Comparison of ENCODE assay signal across 10 cellular contexts in the genomic region with DNA sequence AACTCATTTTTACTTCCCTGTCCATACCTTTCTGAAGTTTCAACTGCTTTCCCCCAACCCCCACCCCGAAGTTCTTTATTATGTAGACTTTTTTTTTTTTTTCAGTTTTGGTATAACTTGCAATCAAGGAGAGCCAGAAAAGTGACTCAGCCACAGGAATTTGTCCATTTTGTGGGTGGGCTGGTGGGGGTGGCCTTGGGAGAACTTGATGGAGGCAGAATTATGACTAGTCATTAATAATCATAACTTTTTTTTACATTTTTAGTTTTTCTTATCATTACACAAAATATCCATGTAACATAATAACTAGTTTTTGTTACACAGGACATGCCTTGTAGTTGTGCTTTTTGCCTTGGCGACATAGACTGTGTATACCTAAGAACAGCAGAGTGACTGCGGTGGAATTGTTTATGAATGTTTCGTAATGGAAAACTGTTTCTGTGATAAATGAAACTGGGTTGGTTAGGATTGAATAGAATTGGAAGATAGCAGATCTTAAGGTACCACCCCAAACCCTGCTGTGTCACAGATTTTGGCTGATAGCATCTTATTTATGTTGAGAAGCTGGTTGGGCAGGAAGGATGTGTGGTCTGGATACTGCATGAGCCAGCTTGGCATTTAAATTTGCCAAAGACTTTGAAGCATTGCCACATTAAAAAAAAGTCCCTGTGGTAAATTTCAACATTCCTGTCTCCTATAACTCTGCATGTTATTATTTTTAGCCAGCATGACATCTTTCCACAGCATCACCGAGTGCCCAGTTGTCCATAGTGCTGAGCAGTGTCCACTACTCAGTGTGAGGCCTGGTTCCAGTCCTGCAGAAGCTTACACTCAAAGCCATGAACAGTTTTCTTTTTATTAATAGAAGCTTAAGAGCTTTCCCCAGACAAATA. TPM values are rescaled to one million over a fixed set of nuclear protein-coding genes. Genes with fewer than 3 reads are reported as not detected.
DNase-seq lines count a peak whose midpoint lies in the region; TF ChIP-seq lines count a peak whose summit lies in the region.
"Had no signal": no experiment of that assay in that cellular context is flagged by ENCODE, and none has a peak within 500 bp of the region (broad histone marks: within the 10 kb centered on the region; RNA-seq: fewer than 3 reads in every experiment).

No MANE protein-coding gene starts in this region.

- intact Hi-C loops in breast epithelium (cut with DNase I; ENCODE audit: low total_unique reads) (no loop called here), prostate gland (cut with DNase I) (no loop called here), uterus (cut with DNase I; ENCODE audit: low total_unique reads) (no loop called here)

- in situ Hi-C loops in GM13976 (cut with MboI; ENCODE audit: low sequenced_read_pairs, unreplicated experiment) = no loop called here

- H3K4me3 ChIP-seq in breast epithelium (no peak overlapping the region), prostate gland (no peak overlapping the region), uterus (no peak overlapping the region)

- H3K27ac ChIP-seq in breast epithelium (peak overlapping the region; percentile 20 to 62), prostate gland (peak overlapping the region in 1 of 2 donors; percentile 27), uterus (no peak overlapping the region)

- TF ChIP-seq POLR2A in breast epithelium (IDR thresholded peaks at IDR 0.05) (no peak), prostate gland (IDR thresholded peaks at IDR 0.05) (no peak), uterus (IDR thresholded peaks at IDR 0.05) (no peak)

- H3K27me3 Mint-ChIP-seq in endothelial cell (ENCODE audit: unreplicated experiment) = peaks cover 3% of the 10 kb centered on the region

- H3K27me3 ChIP-seq in breast epithelium (no peaks in the 10 kb centered on the region), prostate gland (replicated peaks; ENCODE audit: insufficient read depth) (no peaks in the 10 kb centered on the region), uterus (no peaks in the 10 kb centered on the region)

- H3K9me3 Mint-ChIP-seq in endothelial cell (ENCODE audit: unreplicated experiment) = no peaks in the 10 kb centered on the region

- TF ChIP-seq CTCF in breast epithelium (IDR thresholded peaks at IDR 0.05) (no peak), prostate gland (IDR thresholded peaks at IDR 0.05) (no peak), endothelial cell (IDR thresholded peaks at IDR 0.05; ENCODE audit: unreplicated experiment) (no peak), GM13976 (IDR thresholded peaks at IDR 0.05; ENCODE audit: borderline replicate concordance, control extremely low read depth, extremely low read depth, insufficient read depth, missing control alignments) (no peak), uterus (IDR thresholded peaks at IDR 0.05) (no peak)

- H3K4me3 Mint-ChIP-seq in endothelial cell (ENCODE audit: unreplicated experiment) = no peak overlapping the region
- H3K4me3 Mint-ChIP-seq: naive thymus-derived CD8-positive, alpha-beta T cell; stimulated activated naive B cell treated with anti-CD40 and anti-IgM and Interleukin-4, amounts not matched to agents 10 μg/mL and 1 μg/mL and 100 μg/mL, for 72 hours had no signal

- H3K9me3 ChIP-seq in breast epithelium (no peaks in the 10 kb centered on the region), prostate gland (no peaks in the 10 kb centered on the region), uterus (no peaks in the 10 kb centered on the region)

- WGBS in prostate gland = 26% methylated on average over 5 of the region's 5 CpGs

- H3K4me1 ChIP-seq in breast epithelium (no peaks in the 10 kb centered on the region), prostate gland (replicated peaks) (no peaks in the 10 kb centered on the region), uterus (no peaks in the 10 kb centered on the region)

- H3K36me3 Mint-ChIP-seq in endothelial cell (ENCODE audit: low read depth, unreplicated experiment) = no peaks in the 10 kb centered on the region
- H3K36me3 Mint-ChIP-seq: naive thymus-derived CD8-positive, alpha-beta T cell; stimulated activated naive B cell treated with anti-CD40 and anti-IgM and Interleukin-4, amounts not matched to agents 10 μg/mL and 1 μg/mL and 100 μg/mL, for 72 hours had no signal

- peaks cover 2% of the 10 kb centered on the region for H3K4me1 Mint-ChIP-seq in endothelial cell (ENCODE audit: unreplicated experiment)

- H3K27ac Mint-ChIP-seq in endothelial cell (ENCODE audit: unreplicated experiment) = no peak overlapping the region
- H3K27ac Mint-ChIP-seq: stimulated activated naive B cell treated with anti-CD40 and anti-IgM and Interleukin-4, amounts not matched to agents 10 μg/mL and 1 μg/mL and 100 μg/mL, for 72 hours had no signal

- no peaks in the 10 kb centered on the region for H3K36me3 ChIP-seq in breast epithelium
- H3K36me3 ChIP-seq in prostate gland = no peaks in the 10 kb centered on the region
- H3K36me3 ChIP-seq in uterus = no peaks in the 10 kb centered on the region

- DNase-seq in GM04504 (ENCODE audit: low read depth) (peak; percentile 72), RPMI7951 (ENCODE audit: low read depth) (peak; percentile 99), breast epithelium (ENCODE audit: low spot score in 2 of 2) (no peak), prostate gland (ENCODE audit: low spot score) (peak; percentile 82), anterior cingulate cortex (lab: John Stamatoyannopoulos, UW) (no peak), endothelial cell (ENCODE audit: low spot score) (no peak), GM13976 (ENCODE audit: low spot score) (no peak), uterus (no peak)
- DNase-seq: stimulated activated naive B cell treated with anti-CD40 and anti-IgM and Interleukin-4, amounts not matched to agents 10 μg/mL and 1 μg/mL and 100 μg/mL, for 72 hours had no signal

RNA-seq across cellular contexts. Expression of gene LYPD6B, which starts 30.7 kb away (rescaled TPM):
- 21.6 and 25.9 TPM in 2 replicates for total RNA-seq in RPMI7951 (2014; rRNA removed; shearing (Covaris generic))
- total RNA-seq in breast epithelium (10 to 100 TPM in 2 of 3 donors, under 1 TPM in 1; 0.32 to 41.4 (median 21.0) TPM), prostate gland (10 to 100 TPM; 16.8 to 17.8 TPM), endothelial cell (ENCODE audit: unreplicated experiment) (4.8 TPM), uterus (1 to 10 TPM in 1 of 4 donors, under 1 TPM in 1, not detected in 2; 0.27 to 9.8 TPM)
- total RNA-seq: naive thymus-derived CD8-positive, alpha-beta T cell had no signal

Comparison
In these comparisons a context has a peak if more than half of its experiments do, and no peak if none do; other contexts are left out.
1. DNase-seq: peak in GM04504 (single experiment), RPMI7951 (single experiment) and prostate gland (single experiment); none in breast epithelium (0 of 2), anterior cingulate cortex (0 of 58), endothelial cell (single experiment), GM13976 (single experiment) and uterus (0 of 2).
2. H3K27ac ChIP-seq: peak in breast epithelium (2 of 2); none in uterus (0 of 2).